In genomic region chr9:98231770-98232478, GRCh38 we compare ENCODE assay signal across 14 cellular contexts. TPM values are rescaled to one million over a fixed set of nuclear protein-coding genes. Genes with fewer than 3 reads are reported as not detected.
DNase-seq lines count a peak whose midpoint lies in the region; ATAC-seq and TF ChIP-seq lines count a peak whose summit lies in the region.
"Had no signal": no experiment of that assay in that cellular context is flagged by ENCODE, and none has a peak within 500 bp of the region (broad histone marks: within the 10 kb centered on the region; RNA-seq: fewer than 3 reads in every experiment).

No MANE protein-coding gene starts in this region.

- no peak overlapping the region for H3K4me3 ChIP-seq in fibroblast of lung (replicated peaks in 1 of 4; ENCODE audit: control extremely low read depth in 1 of 4, insufficient read depth in 1 of 4, low read depth in 3 of 4, low read length in 4 of 4)
- H3K4me3 ChIP-seq: SJSA1 had no signal

- H3K9me3 ChIP-seq in fibroblast of lung (ENCODE audit: control insufficient read depth, insufficient read depth, low read depth, low read length), result no peaks in the 10 kb centered on the region
- H3K9me3 ChIP-seq: SJSA1 had no signal

- TF ChIP-seq CTCF in fibroblast of lung (conservative IDR thresholded peaks at IDR 0.05 in 1 of 2, IDR thresholded peaks at IDR 0.05 in 1 of 2; ENCODE audit: low read depth in 1 of 2, low read length in 2 of 2), result no peak

- H3K4me3 Mint-ChIP-seq in stimulated activated effector memory CD8-positive, alpha-beta T cell treated with anti-CD3 and anti-CD28 coated beads, Interleukin-12 subunit alpha, Interleukin-12 subunit beta, amount 100 ng/mL, for 72 hours, result no peak overlapping the region
- H3K4me3 Mint-ChIP-seq: activated CD4-positive, alpha-beta memory T cell treated with anti-CD3 and anti-CD28 coated beads for 36 hours; activated naive CD8-positive, alpha-beta T cell treated with anti-CD3 and anti-CD28 coated beads, Interleukin-2, amount 50 U/mL, for 24 hours had no signal

- peaks cover 7% of the 10 kb centered on the region for H3K4me1 ChIP-seq in fibroblast of lung (ENCODE audit: control insufficient read depth, extremely low read depth, insufficient read depth, low read length)

- in situ Hi-C loops in Caki2 (cut with HindIII; ENCODE audit: low pct_unique_long_range_greater_than_20kb, low sequenced_read_pairs), result no loop called here

- H3K36me3 Mint-ChIP-seq in stimulated activated effector memory CD8-positive, alpha-beta T cell treated with anti-CD3 and anti-CD28 coated beads, Interleukin-12 subunit alpha, Interleukin-12 subunit beta, amount 100 ng/mL, for 72 hours, result peaks cover 16% of the 10 kb centered on the region

- ATAC-seq in stimulated activated effector memory CD8-positive, alpha-beta T cell treated with anti-CD3 and anti-CD28 coated beads, Interleukin-12 subunit alpha, Interleukin-12 subunit beta, amount 100 ng/mL, for 72 hours, result no peak
- no peak for ATAC-seq in GM18502 (IDR thresholded peaks at IDR 0.05; ENCODE audit: poor library complexity, unreplicated experiment)
- ATAC-seq: activated naive CD8-positive, alpha-beta T cell treated with anti-CD3 and anti-CD28 coated beads, Interleukin-2, amount 50 U/mL, for 24 hours had no signal

- no peaks in the 10 kb centered on the region for H3K9me3 Mint-ChIP-seq in stimulated activated effector memory CD8-positive, alpha-beta T cell treated with anti-CD3 and anti-CD28 coated beads, Interleukin-12 subunit alpha, Interleukin-12 subunit beta, amount 100 ng/mL, for 72 hours
- H3K9me3 Mint-ChIP-seq: activated CD4-positive, alpha-beta memory T cell treated with anti-CD3 and anti-CD28 coated beads for 36 hours; activated naive CD8-positive, alpha-beta T cell treated with anti-CD3 and anti-CD28 coated beads, Interleukin-2, amount 50 U/mL, for 24 hours had no signal

- H3K27ac Mint-ChIP-seq in stimulated activated effector memory CD8-positive, alpha-beta T cell treated with anti-CD3 and anti-CD28 coated beads, Interleukin-12 subunit alpha, Interleukin-12 subunit beta, amount 100 ng/mL, for 72 hours, result no peak overlapping the region
- H3K27ac Mint-ChIP-seq: activated CD4-positive, alpha-beta memory T cell treated with anti-CD3 and anti-CD28 coated beads for 36 hours; activated naive CD8-positive, alpha-beta T cell treated with anti-CD3 and anti-CD28 coated beads, Interleukin-2, amount 50 U/mL, for 24 hours had no signal

- H3K27me3 ChIP-seq in fibroblast of lung (ENCODE audit: control insufficient read depth, insufficient read depth, low read length), result no peaks in the 10 kb centered on the region
- H3K27me3 ChIP-seq: SJSA1 had no signal

- no peaks in the 10 kb centered on the region for H3K79me2 ChIP-seq in fibroblast of lung (ENCODE audit: control insufficient read depth, insufficient read depth, low read length)

- no peaks in the 10 kb centered on the region for H4K20me1 ChIP-seq in fibroblast of lung (ENCODE audit: control insufficient read depth, extremely low read depth, insufficient read depth, low read length)

- no peak overlapping the region for H3K4me2 ChIP-seq in fibroblast of lung (ENCODE audit: extremely low read depth, insufficient read depth, low read length)
- H3K4me2 ChIP-seq: KMS-11 had no signal

- no peak overlapping the region for H3K9ac ChIP-seq in fibroblast of lung (ENCODE audit: insufficient read depth, low read length)
- H3K9ac ChIP-seq: KMS-11 had no signal

- peak overlapping the region; percentile 32 for H3K27ac ChIP-seq in fibroblast of lung (ENCODE audit: insufficient read depth, low read length)
- H3K27ac ChIP-seq: KMS-11, SJSA1 had no signal

- DNase-seq in Caki2 (ENCODE audit: low read depth), result peak; percentile 72
- DNase-seq in RKO (ENCODE audit: low spot score), result peak; percentile 66
- peak; percentile 90 to 94 for DNase-seq in fibroblast of lung (ENCODE audit: low read depth in 2 of 2)
- peak; percentile 72 for DNase-seq in renal cortical epithelial cell (ENCODE audit: low read depth)
- no peak for DNase-seq in stimulated activated CD4-positive, alpha-beta T cell treated with anti-CD3 and anti-CD28 coated beads, Interleukin-12 subunit alpha, Interleukin-12 subunit beta, amount 100 ng/mL, for 4 hours
- no peak for DNase-seq in activated CD4-positive, alpha-beta T cell treated with anti-CD3 and anti-CD28 coated beads, Interleukin-2, amount 50 U/mL, for 4 hours
- DNase-seq in stimulated activated effector memory CD8-positive, alpha-beta T cell treated with anti-CD3 and anti-CD28 coated beads, Interleukin-12 subunit alpha, Interleukin-12 subunit beta, amount 100 ng/mL, for 72 hours (ENCODE audit: low spot score in 2 of 2), result no peak
- DNase-seq: activated CD4-positive, alpha-beta memory T cell treated with anti-CD3 and anti-CD28 coated beads for 36 hours; activated naive CD8-positive, alpha-beta T cell treated with anti-CD3 and anti-CD28 coated beads, Interleukin-2, amount 50 U/mL, for 24 hours; left cardiac atrium; NCI-H446 had no signal

- H3K36me3 ChIP-seq in fibroblast of lung (ENCODE audit: control insufficient read depth, insufficient read depth, low read length), result peaks cover 8% of the 10 kb centered on the region

- peaks cover 8% of the 10 kb centered on the region for H3K4me1 Mint-ChIP-seq in stimulated activated effector memory CD8-positive, alpha-beta T cell treated with anti-CD3 and anti-CD28 coated beads, Interleukin-12 subunit alpha, Interleukin-12 subunit beta, amount 100 ng/mL, for 72 hours
- H3K4me1 Mint-ChIP-seq: activated naive CD8-positive, alpha-beta T cell treated with anti-CD3 and anti-CD28 coated beads, Interleukin-2, amount 50 U/mL, for 24 hours had no signal

- no peak overlapping the region for H2AFZ ChIP-seq in fibroblast of lung (ENCODE audit: low read length)

RNA-seq across cellular contexts. Expression of gene TBC1D2, which starts 23.5 kb away (rescaled TPM):
- 7.5 and 12.2 TPM in 2 replicates for total RNA-seq in Caki2 (2014; rRNA removed; shearing (Covaris generic); ENCODE audit: low replicate concordance)
- total RNA-seq in fibroblast of lung, result 8.2 and 24.9 TPM in 2 replicates
- polyA plus RNA-seq in fibroblast of lung, result 7.5 and 10.3 TPM in 2 replicates
- polyA plus RNA-seq in fibroblast of lung (2012), result 12.0 and 17.0 TPM in 2 replicates
- 18.5 and 23.9 TPM in 2 replicates for polyA minus RNA-seq in fibroblast of lung (ENCODE audit: low replicate concordance)
- total RNA-seq in renal cortical epithelial cell, result 32.3 and 111 TPM in 2 replicates

RNA-seq across cellular contexts. Expression of gene CORO2A, which starts 39.5 kb away (rescaled TPM):
- 2.0 and 2.3 TPM in 2 replicates for total RNA-seq in Caki2 (2014; rRNA removed; shearing (Covaris generic); ENCODE audit: low replicate concordance)
- total RNA-seq in fibroblast of lung, result under 0.01 and 0.50 TPM in 2 replicates
- 0.11 and 0.26 TPM in 2 replicates for polyA plus RNA-seq in fibroblast of lung
- polyA plus RNA-seq in fibroblast of lung (2012), result 0.15 and 0.24 TPM in 2 replicates
- polyA minus RNA-seq in fibroblast of lung (ENCODE audit: low replicate concordance), result 0.67 TPM in 1 of 2 replicates, not detected in the other
- total RNA-seq in renal cortical epithelial cell, result 4.9 and 5.5 TPM in 2 replicates

Comparison
In these comparisons a context has a peak if more than half of its experiments do, and no peak if none do; other contexts are left out.
1. DNase-seq: peak in Caki2 (single experiment), RKO (single experiment), fibroblast of lung (2 of 2) and renal cortical epithelial cell (single experiment); none in stimulated activated CD4-positive, alpha-beta T cell treated with anti-CD3 and anti-CD28 coated beads, Interleukin-12 subunit alpha, Interleukin-12 subunit beta, amount 100 ng/mL, for 4 hours (single experiment), activated CD4-positive, alpha-beta T cell treated with anti-CD3 and anti-CD28 coated beads, Interleukin-2, amount 50 U/mL, for 4 hours (0 of 2) and stimulated activated effector memory CD8-positive, alpha-beta T cell treated with anti-CD3 and anti-CD28 coated beads, Interleukin-12 subunit alpha, Interleukin-12 subunit beta, amount 100 ng/mL, for 72 hours (0 of 2).